Comparison of ENCODE assay signal across 8 cellular contexts in the genomic region with DNA sequence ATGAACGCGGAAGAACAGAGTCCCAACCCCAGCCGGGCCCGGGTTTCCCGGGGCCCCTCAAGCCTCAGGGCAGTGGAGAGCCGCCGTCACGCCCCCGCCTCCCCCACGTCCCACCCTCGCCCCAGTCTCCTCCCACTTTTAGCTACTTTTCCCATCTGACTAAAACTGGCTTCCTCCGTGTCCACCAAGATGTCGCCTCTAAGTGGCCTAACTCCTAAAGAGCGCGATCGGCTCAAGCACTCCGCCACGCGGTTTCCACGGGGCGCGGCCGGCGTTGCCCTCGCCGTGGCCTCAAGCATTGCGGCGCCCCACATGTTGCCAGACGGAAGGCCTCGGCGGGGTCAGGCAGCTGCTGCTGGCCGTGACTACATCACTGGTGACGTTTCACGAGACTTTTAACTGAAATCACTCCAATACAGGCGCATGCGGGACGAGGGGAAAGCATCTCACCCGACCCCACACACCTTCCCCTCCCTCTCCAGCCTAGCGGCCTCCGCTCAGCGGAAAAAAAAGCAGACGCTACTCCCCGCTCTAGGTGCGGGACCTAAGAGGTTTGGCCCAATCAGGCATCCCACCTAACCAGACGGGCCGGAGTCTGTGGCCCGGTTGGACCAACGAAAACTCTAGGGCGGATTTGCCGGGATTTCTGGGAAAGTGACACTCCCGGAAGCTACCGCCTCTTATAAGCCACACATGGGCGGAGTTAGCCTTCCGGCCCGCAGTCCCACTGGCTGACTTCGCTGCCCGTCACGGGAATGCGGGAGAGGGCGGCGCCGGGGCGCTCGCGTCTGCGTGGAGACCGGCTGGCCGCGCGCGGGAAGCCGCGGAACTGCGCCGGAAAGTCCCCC. TPM values are rescaled to one million over a fixed set of nuclear protein-coding genes. Genes with fewer than 3 reads are reported as not detected.
DNase-seq lines count a peak whose midpoint lies in the region; ATAC-seq, FAIRE-seq and TF ChIP-seq lines count a peak whose summit lies in the region.

A gene (plus strand): TSS at position 785 of the 848 bp plus-strand sequence. CDS start 3,251 bp downstream, outside the sequence.

- POLR2A ChIA-PET in AG04449 (lab: Yijun Ruan, JAX): interaction anchor here (0.7 to 2.5 kb wide), 9 partner anchors 8 to 661 kb away, joined by 3 to 11 read pairs (median 4); a partner anchor contains a TSS

- H3K4me3 ChIP-seq in AG04449 (ENCODE audit: low read depth, low read length) (peak within 1 kb of the TSS; percentile 86), WI38 (ENCODE audit: low read depth, low read length) (peak within 1 kb of the TSS; percentile 93), bronchial epithelial cell (ENCODE audit: low read depth, low read length) (peak within 1 kb of the TSS; percentile 84), small intestine (ENCODE audit: low read depth in 1 of 2, low read length in 2 of 2) (peak within 1 kb of the TSS; percentile 51 to 93)

- H3K4me1 ChIP-seq in small intestine (ENCODE audit: control insufficient read depth in 2 of 2, insufficient read depth in 1 of 2, low read depth in 1 of 2, low read length in 1 of 2): peaks cover 2 to 4% of the 10 kb centered on the region in 2 donors

- H3K36me3 ChIP-seq in bronchial epithelial cell (ENCODE audit: control insufficient read depth, insufficient read depth, low read length) (peaks cover 8% of the 10 kb centered on the region), small intestine (ENCODE audit: control insufficient read depth in 2 of 2, insufficient read depth in 2 of 2, low read length in 2 of 2) (no peaks in the 10 kb centered on the region)

- peak within 1 kb of the TSS; percentile 99 to 100 for H3K27ac ChIP-seq in small intestine (ENCODE audit: low read depth in 1 of 2, low read length in 1 of 2)

- H3K9me3 ChIP-seq in small intestine (ENCODE audit: control insufficient read depth, low read depth): no peaks in the 10 kb centered on the region

- H3K27me3 ChIP-seq in bronchial epithelial cell (ENCODE audit: control insufficient read depth, insufficient read depth, low read length) (no peaks in the 10 kb centered on the region), small intestine (ENCODE audit: control insufficient read depth in 2 of 2, insufficient read depth in 2 of 2, low read length in 2 of 2) (no peaks in the 10 kb centered on the region)

- peak; percentile 88 for ATAC-seq in GM18907 (IDR thresholded peaks at IDR 0.05; ENCODE audit: unreplicated experiment)
- peak; percentile 86 for ATAC-seq in HG03159 (IDR thresholded peaks at IDR 0.05; ENCODE audit: unreplicated experiment)

- peak; percentile 95 for DNase-seq in AG04449 (ENCODE audit: low read depth, low spot score)
- DNase-seq in NCI-H2227 treated with DMSO at 0.1 percent for 48 hours (lab: John Stamatoyannopoulos, UW): peak; percentile 97
- DNase-seq in bronchial epithelial cell (ENCODE audit: low read depth): peak; percentile 95
- peak; percentile 88 for DNase-seq in iPS-NIHi11 (ENCODE audit: low spot score)
- DNase-seq in small intestine: peak; percentile 98

- 0 to 1% (median 0%) methylated on average over 70 to 75 of the region's 75 CpGs for WGBS in small intestine, 3 donors

- TF ChIP-seq CTCF in AG04449 (IDR thresholded peaks at IDR 0.05; ENCODE audit: insufficient read depth, low read length, missing control alignments) (peak; percentile 4), WI38 (IDR thresholded peaks at IDR 0.05; ENCODE audit: low read depth, low read length) (no peak), bronchial epithelial cell (IDR thresholded peaks at IDR 0.05; ENCODE audit: insufficient read depth, low read length, severe bottlenecking) (no peak)

- CTCF ChIA-PET in AG04449 (lab: Yijun Ruan, JAX): interaction anchor here (0.5 to 4.2 kb wide), 26 partner anchors 8 to 664 kb away, joined by 3 to 43 read pairs (median 4); a partner anchor contains a TSS

- FAIRE-seq in bronchial epithelial cell (lab: Jason Lieb, UNC) (no peak), small intestine (lab: Jason Lieb, UNC) (no peak)

RNA-seq across cellular contexts. Expression of the gene that starts here (rescaled TPM):
- total RNA-seq in bronchial epithelial cell: 38.5 and 61.9 TPM in 2 replicates
- 10 to 100 TPM in 2 of 3 donors, 1 to 10 TPM in 1; 4.9 to 22.2 (median 12.4) TPM for polyA plus RNA-seq in small intestine

Comparison
In these comparisons a context has a peak if more than half of its experiments do, and no peak if none do; other contexts are left out.
1. Peak in every context shown above with its lines: DNase-seq, ATAC-seq, H3K4me3 ChIP-seq and H3K27ac ChIP-seq.